Comparison of ENCODE assay signal across 24 cellular contexts in the genomic region with DNA sequence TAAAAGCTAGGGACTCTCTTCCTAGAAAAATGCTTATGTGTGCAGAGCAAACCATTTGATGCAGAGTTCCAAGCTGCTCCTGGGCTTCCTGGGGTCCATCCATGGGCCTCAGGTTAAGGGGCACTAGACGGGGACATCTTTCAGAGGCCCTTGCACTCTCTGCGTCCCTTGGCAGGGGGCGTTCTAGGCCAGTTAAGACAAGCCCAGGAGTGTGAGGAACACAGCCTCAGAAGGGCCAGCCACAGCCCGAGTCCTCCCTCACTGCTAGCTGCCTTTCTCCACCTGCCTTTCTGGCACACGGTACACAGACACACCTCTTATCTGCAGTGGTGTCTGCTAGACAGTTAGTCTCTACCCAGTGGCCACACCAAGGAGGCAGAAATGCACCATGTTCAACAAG. TPM values are rescaled to one million over a fixed set of nuclear protein-coding genes. Genes with fewer than 3 reads are reported as not detected.
DNase-seq lines count a peak whose midpoint lies in the region; ATAC-seq, FAIRE-seq and TF ChIP-seq lines count a peak whose summit lies in the region.
"Had no signal": no experiment of that assay in that cellular context is flagged by ENCODE, and none has a peak within 500 bp of the region (broad histone marks: within the 10 kb centered on the region; RNA-seq: fewer than 3 reads in every experiment).

No MANE protein-coding gene starts in this region.

- H4K20me1 ChIP-seq in GM12878 (ENCODE audit: control insufficient read depth, insufficient read depth) = no peaks in the 10 kb centered on the region

- TF ChIP-seq CTCF in activated CD8-positive, alpha-beta T cell treated with anti-CD3 and anti-CD28 coated beads for 36 hours (IDR thresholded peaks at IDR 0.05) = no peak
- TF ChIP-seq CTCF in GM12878 (IDR thresholded peaks at IDR 0.05 in 2 of 3, conservative IDR thresholded peaks at IDR 0.05 in 1 of 3; ENCODE audit: control insufficient read depth in 2 of 3, extremely low read depth in 1 of 3, insufficient read depth in 1 of 3, low read depth in 3 of 3, low read length in 3 of 3) (peak; percentile 31 to 40 (median 33); a peak in 5 of 6 replicates), progenitor cell of endocrine pancreas (IDR thresholded peaks at IDR 0.05; ENCODE audit: unreplicated experiment) (peak; percentile 17)

- H3K9me3 ChIP-seq in GM12878 (replicated peaks; ENCODE audit: control insufficient read depth, insufficient read depth, low read length) (no peaks in the 10 kb centered on the region), HAP-1 (peaks cover 2% of the 10 kb centered on the region; the same call in 1 of the 2 replicates)
- H3K9me3 ChIP-seq: A549 had no signal

- H3K4me3 ChIP-seq in GM12878 (no peak overlapping the region), HAP-1 (no peak overlapping the region)
- H3K4me3 ChIP-seq: A549 had no signal

- H3K4me3 Mint-ChIP-seq in activated CD8-positive, alpha-beta T cell treated with anti-CD3 and anti-CD28 coated beads, Interleukin-2, amount 10 ng/mL, durations not matched to agents 7 days and 5 days = no peak overlapping the region
- H3K4me3 Mint-ChIP-seq in activated CD8-positive, alpha-beta T cell treated with anti-CD3 and anti-CD28 coated beads for 36 hours = no peak overlapping the region
- no peak overlapping the region for H3K4me3 Mint-ChIP-seq in progenitor cell of endocrine pancreas (ENCODE audit: low read depth)
- H3K4me3 Mint-ChIP-seq: activated CD8-positive, alpha-beta memory T cell treated with anti-CD3 and anti-CD28 coated beads, Interleukin-2, amount 10 ng/mL, durations not matched to agents 7 days and 5 days; CD8-positive, alpha-beta T cell had no signal

- H3K9me3 Mint-ChIP-seq in activated CD8-positive, alpha-beta T cell treated with anti-CD3 and anti-CD28 coated beads, Interleukin-2, amount 10 ng/mL, durations not matched to agents 7 days and 5 days (ENCODE audit: insufficient read depth) = no peaks in the 10 kb centered on the region
- H3K9me3 Mint-ChIP-seq in activated CD8-positive, alpha-beta T cell treated with anti-CD3 and anti-CD28 coated beads for 36 hours = no peaks in the 10 kb centered on the region
- no peaks in the 10 kb centered on the region for H3K9me3 Mint-ChIP-seq in progenitor cell of endocrine pancreas (ENCODE audit: low read depth)
- H3K9me3 Mint-ChIP-seq: CD8-positive, alpha-beta T cell had no signal

- H3K27ac Mint-ChIP-seq in activated CD8-positive, alpha-beta T cell treated with anti-CD3 and anti-CD28 coated beads, Interleukin-2, amount 10 ng/mL, durations not matched to agents 7 days and 5 days = no peak overlapping the region
- no peak overlapping the region for H3K27ac Mint-ChIP-seq in activated CD8-positive, alpha-beta T cell treated with anti-CD3 and anti-CD28 coated beads for 36 hours
- no peak overlapping the region for H3K27ac Mint-ChIP-seq in progenitor cell of endocrine pancreas
- H3K27ac Mint-ChIP-seq: activated CD8-positive, alpha-beta memory T cell treated with anti-CD3 and anti-CD28 coated beads, Interleukin-2, amount 10 ng/mL, durations not matched to agents 7 days and 5 days; CD8-positive, alpha-beta T cell had no signal

- no peak for DNase-seq in activated CD8-positive, alpha-beta T cell treated with anti-CD3 and anti-CD28 coated beads, Interleukin-2, amount 10 ng/mL, durations not matched to agents 7 days and 5 days
- DNase-seq in activated CD8-positive, alpha-beta T cell treated with anti-CD3 and anti-CD28 coated beads for 36 hours = no peak
- DNase-seq in HUDEP-2 (lab: John Stamatoyannopoulos, UW; ENCODE audit: unreplicated experiment in 76 of 76) (peak in 44 of 76 experiments; percentile 10 to 60 (median 32)), GM12878 (ENCODE audit: low read depth, low spot score) (no peak), progenitor cell of endocrine pancreas (ENCODE audit: low spot score, unreplicated experiment) (no peak), HAP-1 (ENCODE audit: low spot score in 2 of 2) (no peak)
- DNase-seq in activated CD8-positive, alpha-beta memory T cell treated with anti-CD3 and anti-CD28 coated beads, Interleukin-2, amount 50 U/mL, for 48 hours = no peak
- DNase-seq: activated CD8-positive, alpha-beta memory T cell treated with anti-CD3 and anti-CD28 coated beads, Interleukin-2, amount 10 ng/mL, durations not matched to agents 7 days and 5 days; activated effector memory CD4-positive, alpha-beta T cell treated with anti-CD3 and anti-CD28 coated beads, Interleukin-2, amount 50 U/mL, for 16 hours; CD8-positive, alpha-beta T cell; foreskin melanocyte; GOT3; KBM-7; NCI-H1105; NCI-H2171; NCI-H748 treated with DMSO at 0.1 percent for 48 hours; occipital lobe; stimulated activated CD4-positive, alpha-beta T cell treated with anti-CD3 and anti-CD28 coated beads, Interleukin-1b, Interleukin-23, amount 100 ng/mL, for 48 hours had no signal

- no peaks in the 10 kb centered on the region for H3K4me1 Mint-ChIP-seq in activated CD8-positive, alpha-beta T cell treated with anti-CD3 and anti-CD28 coated beads, Interleukin-2, amount 10 ng/mL, durations not matched to agents 7 days and 5 days (ENCODE audit: low read depth)
- H3K4me1 Mint-ChIP-seq in activated CD8-positive, alpha-beta T cell treated with anti-CD3 and anti-CD28 coated beads for 36 hours (ENCODE audit: low read depth) = no peaks in the 10 kb centered on the region
- H3K4me1 Mint-ChIP-seq in progenitor cell of endocrine pancreas (ENCODE audit: low read depth) = peaks cover 14% of the 10 kb centered on the region
- H3K4me1 Mint-ChIP-seq: activated CD8-positive, alpha-beta memory T cell treated with anti-CD3 and anti-CD28 coated beads, Interleukin-2, amount 10 ng/mL, durations not matched to agents 7 days and 5 days had no signal

- 0 out of 2 replicates have a peak overlapping the region, but pooled peaks have one; percentile 8 for H3K27ac ChIP-seq in GM12878 (ENCODE audit: control insufficient read depth, insufficient read depth)
- H3K27ac ChIP-seq: A549, HL-60 had no signal

- CTCF ChIA-PET in activated CD8-positive, alpha-beta T cell treated with anti-CD3 and anti-CD28 coated beads, Interleukin-2, amount 10 ng/mL, durations not matched to agents 7 days and 5 days (lab: Charles Lee) = no interaction called here
- CTCF ChIA-PET in activated CD8-positive, alpha-beta T cell treated with anti-CD3 and anti-CD28 coated beads for 36 hours (lab: Charles Lee) = no interaction called here
- CTCF ChIA-PET in GM12878 (lab: Yijun Ruan, JAX) = interaction anchor here (0.9 to 1.7 kb wide), 6 partner anchors 10 to 284 kb away, joined by 3 to 7 read pairs (median 4); no protein-coding TSS in a partner anchor

- TF ChIP-seq EP300 in GM12878 (IDR thresholded peaks at IDR 0.05; ENCODE audit: borderline replicate concordance in 1 of 2, control insufficient read depth in 1 of 2, low read depth in 2 of 2, low read length in 2 of 2) = no peak

- no peaks in the 10 kb centered on the region for H3K36me3 Mint-ChIP-seq in activated CD8-positive, alpha-beta T cell treated with anti-CD3 and anti-CD28 coated beads, Interleukin-2, amount 10 ng/mL, durations not matched to agents 7 days and 5 days (ENCODE audit: low read depth)
- no peaks in the 10 kb centered on the region for H3K36me3 Mint-ChIP-seq in activated CD8-positive, alpha-beta T cell treated with anti-CD3 and anti-CD28 coated beads for 36 hours (ENCODE audit: low read depth)
- no peaks in the 10 kb centered on the region for H3K36me3 Mint-ChIP-seq in progenitor cell of endocrine pancreas (ENCODE audit: insufficient read depth)
- H3K36me3 Mint-ChIP-seq: activated CD8-positive, alpha-beta memory T cell treated with anti-CD3 and anti-CD28 coated beads, Interleukin-2, amount 10 ng/mL, durations not matched to agents 7 days and 5 days had no signal

- peak; percentile 70 for FAIRE-seq in GM12878 (lab: Jason Lieb, UNC)
- FAIRE-seq: A549, GM18507 had no signal

- peaks cover 0 to 12% of the 10 kb centered on the region in 2 experiments; a peak in 2 of 4 replicates for H3K36me3 ChIP-seq in GM12878 (ENCODE audit: control insufficient read depth in 2 of 2, insufficient read depth in 2 of 2, low read length in 1 of 2)
- H3K36me3 ChIP-seq in HAP-1 (replicated peaks) = no peaks in the 10 kb centered on the region

- H3K79me2 ChIP-seq in GM12878 (ENCODE audit: control insufficient read depth, insufficient read depth, low read length) = peaks cover 13% of the 10 kb centered on the region

- no peaks in the 10 kb centered on the region for H3K27me3 Mint-ChIP-seq in activated CD8-positive, alpha-beta T cell treated with anti-CD3 and anti-CD28 coated beads, Interleukin-2, amount 10 ng/mL, durations not matched to agents 7 days and 5 days (ENCODE audit: low read depth)
- H3K27me3 Mint-ChIP-seq in activated CD8-positive, alpha-beta T cell treated with anti-CD3 and anti-CD28 coated beads for 36 hours = no peaks in the 10 kb centered on the region
- peaks cover 4% of the 10 kb centered on the region for H3K27me3 Mint-ChIP-seq in progenitor cell of endocrine pancreas
- H3K27me3 Mint-ChIP-seq: activated CD8-positive, alpha-beta memory T cell treated with anti-CD3 and anti-CD28 coated beads, Interleukin-2, amount 10 ng/mL, durations not matched to agents 7 days and 5 days had no signal

- in situ Hi-C loops in GM12878 (cut with MboI) (no loop called here), HAP-1 (cut with MboI; ENCODE audit: low sequenced_read_pairs) (no loop called here)

- intact Hi-C loops in activated CD8-positive, alpha-beta T cell treated with anti-CD3 and anti-CD28 coated beads for 36 hours (cut with micrococcal nuclease) = no loop called here
- intact Hi-C loops in GM12878 (cut with micrococcal nuclease; ENCODE audit: unreplicated experiment) = no loop called here

- SMC1A ChIA-PET in GM12878 (lab: Charles Lee; ENCODE audit: uncharacterized antibody, unreplicated experiment) = interaction anchor here (0.6 kb wide), 1 partner anchor 359 kb away, joined by 3 read pairs; no protein-coding TSS in a partner anchor

- ATAC-seq in activated CD8-positive, alpha-beta T cell treated with anti-CD3 and anti-CD28 coated beads, Interleukin-2, amount 10 ng/mL, durations not matched to agents 7 days and 5 days = peak; percentile 31
- ATAC-seq in activated CD8-positive, alpha-beta T cell treated with anti-CD3 and anti-CD28 coated beads for 36 hours = no peak
- ATAC-seq in GM12878 (peak; percentile 3; the same call in 1 of the 3 replicates), HG03108 (IDR thresholded peaks at IDR 0.05; ENCODE audit: unreplicated experiment) (no peak)
- ATAC-seq: activated CD8-positive, alpha-beta memory T cell treated with anti-CD3 and anti-CD28 coated beads, Interleukin-2, amount 10 ng/mL, durations not matched to agents 7 days and 5 days; CD8-positive, alpha-beta T cell; left lobe of liver; sciatic nerve had no signal

- 65% methylated on average over 5 of the region's 5 CpGs for WGBS in GM12878 (ENCODE audit: insufficient coverage, insufficient replicate concordance, low lambda C conversion rate, missing lambda C conversion rate)

- POLR2A ChIA-PET in activated CD8-positive, alpha-beta T cell treated with anti-CD3 and anti-CD28 coated beads, Interleukin-2, amount 10 ng/mL, durations not matched to agents 7 days and 5 days (lab: Charles Lee) = no interaction called here
- POLR2A ChIA-PET in activated CD8-positive, alpha-beta T cell treated with anti-CD3 and anti-CD28 coated beads for 36 hours (lab: Charles Lee) = no interaction called here
- POLR2A ChIA-PET in GM12878 (lab: Charles Lee) = no interaction called here

- peak; percentile 61 for TF ChIP-seq RAD21 in GM12878 (IDR thresholded peaks at IDR 0.05; ENCODE audit: insufficient read depth, low read depth, low read length)

- RAD21 ChIA-PET in GM12878 (lab: Charles Lee; ENCODE audit: unreplicated experiment) = interaction anchor here (1.9 kb wide), 1 partner anchor 284 kb away, joined by 5 read pairs; no protein-coding TSS in a partner anchor

- no peak overlapping the region for H3K9ac ChIP-seq in GM12878 (ENCODE audit: control insufficient read depth, insufficient read depth, low read length)

- H3K4me2 ChIP-seq in GM12878 (ENCODE audit: control insufficient read depth, insufficient read depth) = no peak overlapping the region
- H3K4me2 ChIP-seq: A549 had no signal

- BruUV-seq in GM12878 (replicated peaks; lab: Mats Ljungman, UMichigan) = no TSS peak

- H3K4me1 ChIP-seq in GM12878 (ENCODE audit: control insufficient read depth, insufficient read depth, low read length) (peaks cover 45% of the 10 kb centered on the region), HAP-1 (peaks cover under 1% of the 10 kb centered on the region)
- H3K4me1 ChIP-seq: A549 had no signal

- TF ChIP-seq POLR2A in GM12878 (IDR thresholded peaks at IDR 0.05; ENCODE audit: low read depth, low read length) = no peak

- H3K27me3 ChIP-seq in GM12878 (replicated peaks in 1 of 2; ENCODE audit: control insufficient read depth in 2 of 2, insufficient read depth in 2 of 2, low read length in 1 of 2) = no peaks in the 10 kb centered on the region
- no peaks in the 10 kb centered on the region for H3K27me3 ChIP-seq in HAP-1 (ENCODE audit: low read depth)

- no peak overlapping the region for H2AFZ ChIP-seq in GM12878 (ENCODE audit: control insufficient read depth, low read depth, low read length)

RNA-seq across cellular contexts. Expression of gene BID, which starts 18.0 kb away (rescaled TPM):
- total RNA-seq in activated CD8-positive, alpha-beta T cell treated with anti-CD3 and anti-CD28 coated beads, Interleukin-2, amount 10 ng/mL, durations not matched to agents 7 days and 5 days = 10 to 100 TPM; 46.2 to 48.4 TPM
- total RNA-seq in activated CD8-positive, alpha-beta T cell treated with anti-CD3 and anti-CD28 coated beads for 36 hours = 10 to 100 TPM; 16.3 to 19.9 TPM
- total RNA-seq in GM12878 (2013; cell fraction: nucleolus; rRNA removed) = 36.6 and 37.1 TPM in 2 replicates
- 166 and 179 TPM in 2 replicates for total RNA-seq in GM12878 (2014; rRNA removed)
- 56.4 and 65.9 TPM in 2 replicates for total RNA-seq in GM12878 (2014; rRNA removed; fragmentation: Illumina TruSeq; extraction: Trizol)
- total RNA-seq in GM12878 (2021) = 126 and 131 TPM in 2 replicates
- polyA plus RNA-seq in GM12878 (2011; ENCODE audit: low read depth) = 51.7 TPM
- polyA plus RNA-seq in GM12878 (2011; rRNA removed) = 79.3 and 145 TPM in 2 replicates
- 332 and 398 TPM in 2 replicates for polyA plus RNA-seq in GM12878 (2011; cell fraction: cytosol; rRNA removed)
- polyA plus RNA-seq in GM12878 (2011; cell fraction: nucleus; rRNA removed) = 195 and 197 TPM in 2 replicates
- polyA plus RNA-seq in GM12878 (2012) = 71.3 and 110 TPM in 2 replicates
- polyA plus RNA-seq in GM12878 (2014; fragmentation: Illumina TruSeq; extraction: Trizol) = 30.8 and 38.9 TPM in 2 replicates
- 10 to 100 TPM in 1 of 2 experiments, 1 to 10 TPM in 1; 7.9 to 16.9 TPM for polyA plus RNA-seq in GM12878 (2014; fragmentation: Nextera tagmentation; extraction: Ambion mirVana)
- 241 and 247 TPM in 2 replicates for polyA plus RNA-seq in GM12878 (2014; rRNA removed)
- 100 to 1,000 TPM; 186 to 203 TPM for polyA plus RNA-seq in GM12878 (2016; fragmentation: Nextera tagmentation; extraction: Ambion mirVana)
- polyA minus RNA-seq in GM12878 (2011; rRNA and poly(A)+ RNA removed) = 35.4 and 90.0 TPM in 2 replicates
- polyA minus RNA-seq in GM12878 (2011; cell fraction: cytosol; rRNA and poly(A)+ RNA removed) = 31.7 and 32.0 TPM in 2 replicates
- polyA minus RNA-seq in GM12878 (2011; cell fraction: nucleus; rRNA and poly(A)+ RNA removed) = 8.3 and 16.3 TPM in 2 replicates
- total RNA-seq in progenitor cell of endocrine pancreas = 22.8 and 24.6 TPM in 2 replicates

Comparison
In these comparisons a context has a peak if more than half of its experiments do, and no peak if none do; other contexts are left out.
1. ATAC-seq: peak in activated CD8-positive, alpha-beta T cell treated with anti-CD3 and anti-CD28 coated beads, Interleukin-2, amount 10 ng/mL, durations not matched to agents 7 days and 5 days (single experiment) and GM12878 (single experiment); none in activated CD8-positive, alpha-beta T cell treated with anti-CD3 and anti-CD28 coated beads for 36 hours (single experiment) and HG03108 (single experiment).
2. DNase-seq: peak in HUDEP-2 (44 of 76); none in activated CD8-positive, alpha-beta T cell treated with anti-CD3 and anti-CD28 coated beads, Interleukin-2, amount 10 ng/mL, durations not matched to agents 7 days and 5 days (single experiment), activated CD8-positive, alpha-beta T cell treated with anti-CD3 and anti-CD28 coated beads for 36 hours (single experiment), GM12878 (single experiment), progenitor cell of endocrine pancreas (single experiment), HAP-1 (0 of 2) and activated CD8-positive, alpha-beta memory T cell treated with anti-CD3 and anti-CD28 coated beads, Interleukin-2, amount 50 U/mL, for 48 hours (single experiment).